ENCODE assay signal across 18 cellular contexts in the genomic region with DNA sequence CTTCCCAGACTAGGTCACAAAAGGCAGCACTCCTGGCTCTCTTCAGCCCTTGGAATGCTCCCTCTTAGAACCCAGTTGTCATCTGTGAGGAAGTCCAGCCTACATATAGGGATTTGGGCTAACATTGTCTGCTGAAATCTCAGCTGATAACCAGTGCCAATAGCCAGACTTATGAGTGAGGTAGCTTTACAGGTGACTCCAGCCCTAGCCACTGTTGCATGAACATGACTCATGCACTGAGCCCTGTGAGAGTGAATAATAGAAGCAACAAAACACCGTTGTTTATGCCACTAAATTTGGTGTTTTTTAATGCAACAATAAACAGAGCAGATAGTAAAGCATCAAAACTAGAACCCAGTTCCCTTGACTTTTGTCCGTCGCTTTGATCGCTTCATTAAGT.
"Had no signal": no experiment of that assay in that cellular context is flagged by ENCODE, and none has a peak within 500 bp of the region (broad histone marks: within the 10 kb centered on the region; RNA-seq: fewer than 3 reads in every experiment).

No MANE protein-coding gene starts in this region.

- DNase-seq: KBM-7, MG63, NCI-H1092, NCI-H1105 treated with DMSO at 0.1 percent for 48 hours, NCI-H1417 treated with DMSO at 0.1 percent for 48 hours, NCI-H146, NCI-H1694 treated with DMSO at 0.1 percent for 48 hours, NCI-H1930, NCI-H2081, NCI-H2107, NCI-H2227 treated with DMSO at 0.1 percent for 48 hours, NCI-H524 treated with DMSO at 0.1 percent for 48 hours, NCI-H69, NCI-H774, SHP77 had no signal

- H3K9me3 ChIP-seq: MG63 had no signal

- H3K4me3 ChIP-seq: MG63 had no signal

- ATAC-seq: Panc1, SK-N-SH treated with all-trans-retinoic acid at 6 μM for 48 hours had no signal

- H3K27me3 ChIP-seq: MG63 had no signal

- H3K27ac ChIP-seq: RWPE1 had no signal

- H3K36me3 ChIP-seq: MG63 had no signal
